In the genomic region with DNA sequence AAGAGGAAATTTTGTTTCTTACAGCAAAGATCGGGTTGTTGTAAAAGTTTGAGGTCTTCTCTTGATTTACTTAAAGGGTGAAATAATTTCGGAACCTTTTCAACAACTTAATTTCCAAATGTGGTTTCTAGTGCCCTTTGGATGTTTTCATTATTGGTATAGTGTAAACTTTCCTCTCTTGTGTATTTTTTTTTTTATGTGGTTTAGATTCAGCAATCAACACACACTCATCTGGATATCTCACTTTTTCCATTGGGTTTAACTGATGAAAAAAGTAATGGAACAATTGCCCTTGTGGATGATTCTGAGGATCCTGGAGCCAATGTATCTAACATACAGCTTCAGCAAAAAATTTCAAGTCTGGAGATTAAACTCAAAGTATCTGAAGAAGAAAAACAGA, we compare ENCODE assay signal across 19 cellular contexts.
DNase-seq lines count a peak whose midpoint lies in the region; ATAC-seq, FAIRE-seq and TF ChIP-seq lines count a peak whose summit lies in the region.
"Had no signal": no experiment of that assay in that cellular context is flagged by ENCODE, and none has a peak within 500 bp of the region (broad histone marks: within the 10 kb centered on the region; RNA-seq: fewer than 3 reads in every experiment).

No MANE protein-coding gene starts in this region.

- H3K27ac Mint-ChIP-seq in activated T-cell treated with anti-CD3 and anti-CD28 coated beads, Interleukin-2, amount 50 U/mL, for 24 hours, result peak overlapping the region; percentile 44
- H3K27ac Mint-ChIP-seq in activated T-helper 2 cell treated with anti-CD3 and anti-CD28 coated beads, Interferon-gamma antibody, Interleukin-2, Interleukin-4, amounts not matched to agents 10 μg/mL and 5 μg/mL and 100 μg/mL, durations not matched to agents 14 hours and 24 hours and 36 hours, result peak overlapping the region; percentile 2
- H3K27ac Mint-ChIP-seq: CD4-positive, alpha-beta T cell; IgD-negative memory B cell had no signal

- TF ChIP-seq CTCF in D721Med (IDR thresholded peaks at IDR 0.05; ENCODE audit: insufficient read depth, missing control alignments), result no peak

- no peak for ATAC-seq in activated T-cell treated with anti-CD3 and anti-CD28 coated beads, Interleukin-2, amount 50 U/mL, for 4 hours

- H3K4me1 Mint-ChIP-seq in activated T-cell treated with anti-CD3 and anti-CD28 coated beads, Interleukin-2, amount 50 U/mL, for 24 hours (ENCODE audit: low read depth), result peaks cover 11% of the 10 kb centered on the region
- peaks cover 4% of the 10 kb centered on the region for H3K4me1 Mint-ChIP-seq in activated T-cell treated with anti-CD3 and anti-CD28 coated beads, Interleukin-2, amount 50 U/mL, for 4 hours (ENCODE audit: low read depth)
- peaks cover 2% of the 10 kb centered on the region for H3K4me1 Mint-ChIP-seq in activated T-helper 2 cell treated with anti-CD3 and anti-CD28 coated beads, Interferon-gamma antibody, Interleukin-2, Interleukin-4, amounts not matched to agents 10 μg/mL and 5 μg/mL and 100 μg/mL, durations not matched to agents 14 hours and 24 hours and 36 hours (ENCODE audit: low read depth)
- H3K4me1 Mint-ChIP-seq: IgD-negative memory B cell had no signal

- intact Hi-C loops in activated T-helper 2 cell treated with anti-CD3 and anti-CD28 coated beads, Interferon-gamma antibody, Interleukin-2, Interleukin-4, amounts not matched to agents 10 μg/mL and 5 μg/mL and 100 μg/mL, durations not matched to agents 14 hours and 24 hours and 36 hours (cut with micrococcal nuclease), result no loop called here

- H3K27me3 Mint-ChIP-seq in activated T-cell treated with anti-CD3 and anti-CD28 coated beads, Interleukin-2, amount 50 U/mL, for 24 hours, result no peaks in the 10 kb centered on the region
- H3K27me3 Mint-ChIP-seq in activated T-cell treated with anti-CD3 and anti-CD28 coated beads, Interleukin-2, amount 50 U/mL, for 4 hours (ENCODE audit: low read depth), result no peaks in the 10 kb centered on the region
- no peaks in the 10 kb centered on the region for H3K27me3 Mint-ChIP-seq in activated T-helper 2 cell treated with anti-CD3 and anti-CD28 coated beads, Interferon-gamma antibody, Interleukin-2, Interleukin-4, amounts not matched to agents 10 μg/mL and 5 μg/mL and 100 μg/mL, durations not matched to agents 14 hours and 24 hours and 36 hours (ENCODE audit: low read depth)
- H3K27me3 Mint-ChIP-seq: CD4-positive, alpha-beta T cell; IgD-negative memory B cell had no signal

- peaks cover 65% of the 10 kb centered on the region for H3K36me3 Mint-ChIP-seq in activated T-cell treated with anti-CD3 and anti-CD28 coated beads, Interleukin-2, amount 50 U/mL, for 24 hours (ENCODE audit: low read depth)
- peaks cover 52% of the 10 kb centered on the region for H3K36me3 Mint-ChIP-seq in activated T-cell treated with anti-CD3 and anti-CD28 coated beads, Interleukin-2, amount 50 U/mL, for 4 hours (ENCODE audit: insufficient read depth)
- H3K36me3 Mint-ChIP-seq in activated T-helper 2 cell treated with anti-CD3 and anti-CD28 coated beads, Interferon-gamma antibody, Interleukin-2, Interleukin-4, amounts not matched to agents 10 μg/mL and 5 μg/mL and 100 μg/mL, durations not matched to agents 14 hours and 24 hours and 36 hours (ENCODE audit: low read depth), result peaks cover 5% of the 10 kb centered on the region

- H3K9me3 Mint-ChIP-seq in activated T-cell treated with anti-CD3 and anti-CD28 coated beads, Interleukin-2, amount 50 U/mL, for 24 hours, result no peaks in the 10 kb centered on the region
- peaks cover 4% of the 10 kb centered on the region for H3K9me3 Mint-ChIP-seq in activated T-cell treated with anti-CD3 and anti-CD28 coated beads, Interleukin-2, amount 50 U/mL, for 4 hours
- H3K9me3 Mint-ChIP-seq in activated T-helper 2 cell treated with anti-CD3 and anti-CD28 coated beads, Interferon-gamma antibody, Interleukin-2, Interleukin-4, amounts not matched to agents 10 μg/mL and 5 μg/mL and 100 μg/mL, durations not matched to agents 14 hours and 24 hours and 36 hours, result no peaks in the 10 kb centered on the region
- H3K9me3 Mint-ChIP-seq: CD4-positive, alpha-beta T cell; H9 had no signal

- FAIRE-seq in D721Med (lab: Jason Lieb, UNC), result peak; percentile 32
- FAIRE-seq: A204.1, H1, HTR-8/SVneo had no signal

- H3K4me3 Mint-ChIP-seq in activated T-cell treated with anti-CD3 and anti-CD28 coated beads, Interleukin-2, amount 50 U/mL, for 24 hours, result no peak overlapping the region
- H3K4me3 Mint-ChIP-seq in activated T-cell treated with anti-CD3 and anti-CD28 coated beads, Interleukin-2, amount 50 U/mL, for 4 hours, result no peak overlapping the region
- no peak overlapping the region for H3K4me3 Mint-ChIP-seq in activated T-helper 2 cell treated with anti-CD3 and anti-CD28 coated beads, Interferon-gamma antibody, Interleukin-2, Interleukin-4, amounts not matched to agents 10 μg/mL and 5 μg/mL and 100 μg/mL, durations not matched to agents 14 hours and 24 hours and 36 hours (ENCODE audit: low read depth)
- H3K4me3 Mint-ChIP-seq: CD4-positive, alpha-beta T cell; H9; IgD-negative memory B cell had no signal

- DNase-seq in activated T-cell treated with anti-CD3 and anti-CD28 coated beads, Interleukin-2, amount 50 U/mL, for 24 hours, result no peak
- DNase-seq in activated T-cell treated with anti-CD3 and anti-CD28 coated beads, Interleukin-2, amount 50 U/mL, for 4 hours, result no peak
- no peak for DNase-seq in D721Med (ENCODE audit: insufficient read length, low spot score)
- no peak for DNase-seq in activated T-helper 2 cell treated with anti-CD3 and anti-CD28 coated beads, Interferon-gamma antibody, Interleukin-2, Interleukin-4, amounts not matched to agents 10 μg/mL and 5 μg/mL and 100 μg/mL, durations not matched to agents 14 hours and 24 hours and 36 hours (ENCODE audit: low spot score)
- peak; percentile 64 for DNase-seq in fibroblast of peridontal ligament (ENCODE audit: extremely low read depth)
- DNase-seq in DMS153 treated with DMSO at 0.1 percent for 48 hours (lab: John Stamatoyannopoulos, UW; ENCODE audit: unreplicated experiment), result no peak
- DNase-seq in dermis blood vessel endothelial cell, result no peak
- no peak for DNase-seq in HuH-7 (ENCODE audit: low spot score)
- DNase-seq: AML-193; Caco-2; CD4-positive, alpha-beta T cell; DMS153; DMS79 treated with DMSO at 0.1 percent for 48 hours; GF-D8; H9 had no signal
